Comparison of ENCODE assay signal across 8 cellular contexts in genomic region chr5:157857821-157858526, GRCh38. TPM values are rescaled to one million over a fixed set of nuclear protein-coding genes. Genes with fewer than 3 reads are reported as not detected.
DNase-seq lines count a peak whose midpoint lies in the region; ATAC-seq and TF ChIP-seq lines count a peak whose summit lies in the region.

No MANE protein-coding gene starts in this region.

- H3K27me3 Mint-ChIP-seq in immature natural killer cell (ENCODE audit: low read depth in 3 of 3): peaks cover 5 to 21% (median 12%) of the 10 kb centered on the region in 3 donors

- peak overlapping the region; percentile 94 to 98 (median 97) for H3K4me3 Mint-ChIP-seq in immature natural killer cell

- no peak for TF ChIP-seq CTCF in astrocyte of the cerebellum (IDR thresholded peaks at IDR 0.05; ENCODE audit: low read depth, low read length, missing control alignments)

- peak; percentile 77 for ATAC-seq in stimulated activated naive CD8-positive, alpha-beta T cell treated with anti-CD3 and anti-CD28 coated beads, Interleukin-15, Interleukin-2, amounts not matched to agents 100 U/mL and 50 U/mL, for 24 hours
- ATAC-seq in HG03045 (IDR thresholded peaks at IDR 0.05; ENCODE audit: unreplicated experiment) (no peak), HG03432 (IDR thresholded peaks at IDR 0.05; ENCODE audit: unreplicated experiment) (no peak)

- peak; percentile 84 for DNase-seq in GF-D8 (lab: John Stamatoyannopoulos, UW)
- DNase-seq in MV-4-11 (lab: John Stamatoyannopoulos, UW): peak; percentile 92
- DNase-seq in astrocyte of the cerebellum (ENCODE audit: low read depth): no peak
- peak; percentile 69 to 74 (median 69) for DNase-seq in immature natural killer cell
- DNase-seq in stimulated activated naive CD8-positive, alpha-beta T cell treated with anti-CD3 and anti-CD28 coated beads, Interleukin-15, Interleukin-2, amounts not matched to agents 100 U/mL and 50 U/mL, for 24 hours: no peak
- DNase-seq in GDM1 (lab: John Stamatoyannopoulos, UW): no peak

- in situ Hi-C loops in astrocyte of the cerebellum (cut with HindIII; ENCODE audit: low sequenced_read_pairs): no loop called here

- peaks cover 0 to 4% (median 3%) of the 10 kb centered on the region in 3 donors for H3K36me3 Mint-ChIP-seq in immature natural killer cell

- H3K4me1 Mint-ChIP-seq in immature natural killer cell: peaks cover 51 to 62% of the 10 kb centered on the region in 2 donors

- peak overlapping the region; percentile 92 to 98 (median 96) for H3K27ac Mint-ChIP-seq in immature natural killer cell

- H3K9me3 Mint-ChIP-seq in immature natural killer cell: peaks cover 0 to 4% (median 0%) of the 10 kb centered on the region in 6 donors

- H3K4me3 ChIP-seq in astrocyte of the cerebellum (ENCODE audit: low read depth, low read length): peak overlapping the region; percentile 97

RNA-seq across cellular contexts. Expression of gene CLINT1, which starts 1.0 kb away (rescaled TPM):
- 100 to 1,000 TPM in 1 of 3 donors, 10 to 100 TPM in 2; 75.7 to 106 (median 84.8) TPM for polyA plus RNA-seq in immature natural killer cell

Comparison
In these comparisons a context has a peak if more than half of its experiments do, and no peak if none do; other contexts are left out.
1. DNase-seq: peak in GF-D8 (single experiment), MV-4-11 (single experiment) and immature natural killer cell (3 of 3); none in astrocyte of the cerebellum (single experiment), stimulated activated naive CD8-positive, alpha-beta T cell treated with anti-CD3 and anti-CD28 coated beads, Interleukin-15, Interleukin-2, amounts not matched to agents 100 U/mL and 50 U/mL, for 24 hours (single experiment) and GDM1 (single experiment).